ENCODE assay signal across 1 cellular context in the genomic region with DNA sequence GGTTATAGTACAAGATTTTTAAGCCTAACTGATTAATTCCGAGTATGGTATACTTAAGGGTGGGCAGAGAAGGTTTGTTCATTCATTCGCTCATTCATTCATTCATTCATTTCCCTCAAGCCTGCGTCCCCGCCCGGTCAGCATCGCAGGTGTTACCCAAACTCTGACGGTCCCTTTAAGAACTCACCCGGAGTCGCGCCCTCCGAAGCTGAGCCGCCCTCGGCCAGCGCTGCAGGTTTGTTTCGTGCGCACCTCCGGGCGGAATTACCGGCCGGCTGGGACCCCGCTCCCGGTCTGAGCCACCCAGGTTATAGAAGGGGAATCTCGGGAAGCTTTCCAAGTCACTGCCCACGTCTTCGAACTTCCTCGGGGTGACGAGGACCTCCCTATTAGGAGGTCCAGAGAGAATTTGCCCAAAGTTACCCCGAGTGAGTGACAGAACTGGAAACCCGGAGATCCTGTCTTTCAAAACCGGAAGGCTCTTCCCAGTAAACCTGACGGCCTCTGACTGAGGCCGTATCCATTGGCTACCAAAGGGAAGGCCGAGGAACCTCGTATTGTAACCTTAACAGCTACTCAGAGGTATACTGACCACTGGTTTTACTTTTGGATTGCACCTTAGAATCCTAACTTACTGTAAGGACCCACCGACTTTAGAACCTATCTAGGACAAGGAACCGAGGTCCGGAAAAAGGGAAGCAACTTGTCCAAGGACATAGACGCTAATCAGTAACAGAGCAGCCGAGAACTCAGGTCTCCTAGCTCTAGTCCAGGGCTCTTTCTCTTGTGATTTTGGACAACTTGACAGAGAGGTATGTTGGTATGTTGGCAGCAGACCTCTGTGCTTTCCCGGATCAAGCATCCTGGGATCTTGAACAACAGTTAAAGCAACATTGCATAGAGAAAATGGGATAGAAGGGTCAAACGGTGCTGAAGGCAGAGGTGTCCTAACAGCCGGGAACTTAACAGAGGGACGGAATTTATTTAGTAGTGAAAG.
A peak's percentile ranks its signal among the peaks of the same experiment; 100 is the strongest.
TF ChIP-seq lines count a peak whose summit lies in the region.

No MANE protein-coding gene starts in this region.

TF ChIP-seq in HepG2, 621 proteins besides CTCF, POLR2A, EP300 and RAD21 (continued from another document and continues in another):
- TF ChIP-seq, protein P1, sequence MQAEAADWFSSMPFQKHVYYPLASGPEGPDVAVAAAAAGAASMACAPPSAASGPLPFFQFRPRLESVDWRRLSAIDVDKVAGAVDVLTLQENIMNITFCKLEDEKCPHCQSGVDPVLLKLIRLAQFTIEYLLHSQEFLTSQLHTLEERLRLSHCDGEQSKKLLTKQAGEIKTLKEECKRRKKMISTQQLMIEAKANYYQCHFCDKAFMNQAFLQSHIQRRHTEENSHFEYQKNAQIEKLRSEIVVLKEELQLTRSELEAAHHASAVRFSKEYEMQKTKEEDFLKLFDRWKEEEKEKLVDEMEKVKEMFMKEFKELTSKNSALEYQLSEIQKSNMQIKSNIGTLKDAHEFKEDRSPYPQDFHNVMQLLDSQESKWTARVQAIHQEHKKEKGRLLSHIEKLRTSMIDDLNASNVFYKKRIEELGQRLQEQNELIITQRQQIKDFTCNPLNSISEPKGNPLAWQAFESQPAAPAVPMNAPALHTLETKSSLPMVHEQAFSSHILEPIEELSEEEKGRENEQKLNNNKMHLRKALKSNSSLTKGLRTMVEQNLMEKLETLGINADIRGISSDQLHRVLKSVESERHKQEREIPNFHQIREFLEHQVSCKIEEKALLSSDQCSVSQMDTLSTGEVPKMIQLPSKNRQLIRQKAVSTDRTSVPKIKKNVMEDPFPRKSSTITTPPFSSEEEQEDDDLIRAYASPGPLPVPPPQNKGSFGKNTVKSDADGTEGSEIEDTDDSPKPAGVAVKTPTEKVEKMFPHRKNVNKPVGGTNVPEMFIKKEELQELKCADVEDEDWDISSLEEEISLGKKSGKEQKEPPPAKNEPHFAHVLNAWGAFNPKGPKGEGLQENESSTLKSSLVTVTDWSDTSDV (CRISPR knock-in tag; IDR thresholded peaks at IDR 0.05) = no peak
- TF ChIP-seq MED8 (CRISPR knock-in tag; IDR thresholded peaks at IDR 0.05; ENCODE audit: insufficient replicate concordance) (no peak), SCMH1 (CRISPR knock-in tag; IDR thresholded peaks at IDR 0.05; ENCODE audit: borderline replicate concordance) (no peak), ZNF550 (CRISPR knock-in tag; IDR thresholded peaks at IDR 0.05; ENCODE audit: borderline replicate concordance) (no peak), HOXA5 (CRISPR knock-in tag; IDR thresholded peaks at IDR 0.05) (no peak), ATAD3A (CRISPR knock-in tag; IDR thresholded peaks at IDR 0.05) (no peak), U2AF1 (optimal IDR thresholded peaks at IDR 0.05; ENCODE audit: low read depth, low read length) (no peak), NCOA1 (CRISPR knock-in tag; IDR thresholded peaks at IDR 0.05) (no peak), ZNF256 (CRISPR knock-in tag; conservative IDR thresholded peaks at IDR 0.05) (no peak), KDM5A (IDR thresholded peaks at IDR 0.05; ENCODE audit: borderline replicate concordance, low read length) (no peak; the same call in 1 of the 2 replicates), PRPF4 (IDR thresholded peaks at IDR 0.05; ENCODE audit: low read depth, low read length, poor library complexity, severe bottlenecking) (no peak), ZNF777 (CRISPR knock-in tag; IDR thresholded peaks at IDR 0.05) (no peak; the same call in 1 of the 2 replicates), PHB2 (IDR thresholded peaks at IDR 0.05; ENCODE audit: partially characterized antibody) (no peak), AHR (CRISPR knock-in tag; IDR thresholded peaks at IDR 0.05) (0 out of 2 replicates have a peak, but pooled peaks have one; percentile 11), ZNF761 (CRISPR knock-in tag; conservative IDR thresholded peaks at IDR 0.05) (no peak), RBFOX2 (IDR thresholded peaks at IDR 0.05; ENCODE audit: low read depth, low read length) (no peak), ZNF773 (CRISPR knock-in tag; IDR thresholded peaks at IDR 0.05; ENCODE audit: borderline replicate concordance) (no peak), ZNF780A (CRISPR knock-in tag; IDR thresholded peaks at IDR 0.05) (no peak), ZFP90 (CRISPR knock-in tag; IDR thresholded peaks at IDR 0.05; ENCODE audit: borderline replicate concordance) (0 out of 2 replicates have a peak, but pooled peaks have one; percentile 50)
- TF ChIP-seq, protein P2, sequence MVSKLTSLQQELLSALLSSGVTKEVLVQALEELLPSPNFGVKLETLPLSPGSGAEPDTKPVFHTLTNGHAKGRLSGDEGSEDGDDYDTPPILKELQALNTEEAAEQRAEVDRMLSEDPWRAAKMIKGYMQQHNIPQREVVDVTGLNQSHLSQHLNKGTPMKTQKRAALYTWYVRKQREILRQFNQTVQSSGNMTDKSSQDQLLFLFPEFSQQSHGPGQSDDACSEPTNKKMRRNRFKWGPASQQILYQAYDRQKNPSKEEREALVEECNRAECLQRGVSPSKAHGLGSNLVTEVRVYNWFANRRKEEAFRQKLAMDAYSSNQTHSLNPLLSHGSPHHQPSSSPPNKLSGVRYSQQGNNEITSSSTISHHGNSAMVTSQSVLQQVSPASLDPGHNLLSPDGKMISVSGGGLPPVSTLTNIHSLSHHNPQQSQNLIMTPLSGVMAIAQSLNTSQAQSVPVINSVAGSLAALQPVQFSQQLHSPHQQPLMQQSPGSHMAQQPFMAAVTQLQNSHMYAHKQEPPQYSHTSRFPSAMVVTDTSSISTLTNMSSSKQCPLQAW (CRISPR knock-in tag; IDR thresholded peaks at IDR 0.05) = no peak
- TF ChIP-seq, protein P3, sequence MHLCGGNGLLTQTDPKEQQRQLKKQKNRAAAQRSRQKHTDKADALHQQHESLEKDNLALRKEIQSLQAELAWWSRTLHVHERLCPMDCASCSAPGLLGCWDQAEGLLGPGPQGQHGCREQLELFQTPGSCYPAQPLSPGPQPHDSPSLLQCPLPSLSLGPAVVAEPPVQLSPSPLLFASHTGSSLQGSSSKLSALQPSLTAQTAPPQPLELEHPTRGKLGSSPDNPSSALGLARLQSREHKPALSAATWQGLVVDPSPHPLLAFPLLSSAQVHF (CRISPR knock-in tag; IDR thresholded peaks at IDR 0.05) = no peak
- TF ChIP-seq, protein P4, sequence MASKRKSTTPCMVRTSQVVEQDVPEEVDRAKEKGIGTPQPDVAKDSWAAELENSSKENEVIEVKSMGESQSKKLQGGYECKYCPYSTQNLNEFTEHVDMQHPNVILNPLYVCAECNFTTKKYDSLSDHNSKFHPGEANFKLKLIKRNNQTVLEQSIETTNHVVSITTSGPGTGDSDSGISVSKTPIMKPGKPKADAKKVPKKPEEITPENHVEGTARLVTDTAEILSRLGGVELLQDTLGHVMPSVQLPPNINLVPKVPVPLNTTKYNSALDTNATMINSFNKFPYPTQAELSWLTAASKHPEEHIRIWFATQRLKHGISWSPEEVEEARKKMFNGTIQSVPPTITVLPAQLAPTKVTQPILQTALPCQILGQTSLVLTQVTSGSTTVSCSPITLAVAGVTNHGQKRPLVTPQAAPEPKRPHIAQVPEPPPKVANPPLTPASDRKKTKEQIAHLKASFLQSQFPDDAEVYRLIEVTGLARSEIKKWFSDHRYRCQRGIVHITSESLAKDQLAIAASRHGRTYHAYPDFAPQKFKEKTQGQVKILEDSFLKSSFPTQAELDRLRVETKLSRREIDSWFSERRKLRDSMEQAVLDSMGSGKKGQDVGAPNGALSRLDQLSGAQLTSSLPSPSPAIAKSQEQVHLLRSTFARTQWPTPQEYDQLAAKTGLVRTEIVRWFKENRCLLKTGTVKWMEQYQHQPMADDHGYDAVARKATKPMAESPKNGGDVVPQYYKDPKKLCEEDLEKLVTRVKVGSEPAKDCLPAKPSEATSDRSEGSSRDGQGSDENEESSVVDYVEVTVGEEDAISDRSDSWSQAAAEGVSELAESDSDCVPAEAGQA (IDR thresholded peaks at IDR 0.05; ENCODE audit: low read depth) = no peak
- TF ChIP-seq, protein P4 (CRISPR knock-in tag; IDR thresholded peaks at IDR 0.05; ENCODE audit: borderline replicate concordance) = peak; percentile 49; the same call in 1 of the 2 replicates
- TF ChIP-seq, protein P5, sequence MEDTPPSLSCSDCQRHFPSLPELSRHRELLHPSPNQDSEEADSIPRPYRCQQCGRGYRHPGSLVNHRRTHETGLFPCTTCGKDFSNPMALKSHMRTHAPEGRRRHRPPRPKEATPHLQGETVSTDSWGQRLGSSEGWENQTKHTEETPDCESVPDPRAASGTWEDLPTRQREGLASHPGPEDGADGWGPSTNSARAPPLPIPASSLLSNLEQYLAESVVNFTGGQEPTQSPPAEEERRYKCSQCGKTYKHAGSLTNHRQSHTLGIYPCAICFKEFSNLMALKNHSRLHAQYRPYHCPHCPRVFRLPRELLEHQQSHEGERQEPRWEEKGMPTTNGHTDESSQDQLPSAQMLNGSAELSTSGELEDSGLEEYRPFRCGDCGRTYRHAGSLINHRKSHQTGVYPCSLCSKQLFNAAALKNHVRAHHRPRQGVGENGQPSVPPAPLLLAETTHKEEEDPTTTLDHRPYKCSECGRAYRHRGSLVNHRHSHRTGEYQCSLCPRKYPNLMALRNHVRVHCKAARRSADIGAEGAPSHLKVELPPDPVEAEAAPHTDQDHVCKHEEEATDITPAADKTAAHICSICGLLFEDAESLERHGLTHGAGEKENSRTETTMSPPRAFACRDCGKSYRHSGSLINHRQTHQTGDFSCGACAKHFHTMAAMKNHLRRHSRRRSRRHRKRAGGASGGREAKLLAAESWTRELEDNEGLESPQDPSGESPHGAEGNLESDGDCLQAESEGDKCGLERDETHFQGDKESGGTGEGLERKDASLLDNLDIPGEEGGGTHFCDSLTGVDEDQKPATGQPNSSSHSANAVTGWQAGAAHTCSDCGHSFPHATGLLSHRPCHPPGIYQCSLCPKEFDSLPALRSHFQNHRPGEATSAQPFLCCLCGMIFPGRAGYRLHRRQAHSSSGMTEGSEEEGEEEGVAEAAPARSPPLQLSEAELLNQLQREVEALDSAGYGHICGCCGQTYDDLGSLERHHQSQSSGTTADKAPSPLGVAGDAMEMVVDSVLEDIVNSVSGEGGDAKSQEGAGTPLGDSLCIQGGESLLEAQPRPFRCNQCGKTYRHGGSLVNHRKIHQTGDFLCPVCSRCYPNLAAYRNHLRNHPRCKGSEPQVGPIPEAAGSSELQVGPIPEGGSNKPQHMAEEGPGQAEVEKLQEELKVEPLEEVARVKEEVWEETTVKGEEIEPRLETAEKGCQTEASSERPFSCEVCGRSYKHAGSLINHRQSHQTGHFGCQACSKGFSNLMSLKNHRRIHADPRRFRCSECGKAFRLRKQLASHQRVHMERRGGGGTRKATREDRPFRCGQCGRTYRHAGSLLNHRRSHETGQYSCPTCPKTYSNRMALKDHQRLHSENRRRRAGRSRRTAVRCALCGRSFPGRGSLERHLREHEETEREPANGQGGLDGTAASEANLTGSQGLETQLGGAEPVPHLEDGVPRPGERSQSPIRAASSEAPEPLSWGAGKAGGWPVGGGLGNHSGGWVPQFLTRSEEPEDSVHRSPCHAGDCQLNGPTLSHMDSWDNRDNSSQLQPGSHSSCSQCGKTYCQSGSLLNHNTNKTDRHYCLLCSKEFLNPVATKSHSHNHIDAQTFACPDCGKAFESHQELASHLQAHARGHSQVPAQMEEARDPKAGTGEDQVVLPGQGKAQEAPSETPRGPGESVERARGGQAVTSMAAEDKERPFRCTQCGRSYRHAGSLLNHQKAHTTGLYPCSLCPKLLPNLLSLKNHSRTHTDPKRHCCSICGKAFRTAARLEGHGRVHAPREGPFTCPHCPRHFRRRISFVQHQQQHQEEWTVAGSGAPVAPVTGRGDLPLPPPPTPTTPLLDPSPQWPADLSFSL (CRISPR knock-in tag; IDR thresholded peaks at IDR 0.05) = no peak
- TF ChIP-seq, protein P6, sequence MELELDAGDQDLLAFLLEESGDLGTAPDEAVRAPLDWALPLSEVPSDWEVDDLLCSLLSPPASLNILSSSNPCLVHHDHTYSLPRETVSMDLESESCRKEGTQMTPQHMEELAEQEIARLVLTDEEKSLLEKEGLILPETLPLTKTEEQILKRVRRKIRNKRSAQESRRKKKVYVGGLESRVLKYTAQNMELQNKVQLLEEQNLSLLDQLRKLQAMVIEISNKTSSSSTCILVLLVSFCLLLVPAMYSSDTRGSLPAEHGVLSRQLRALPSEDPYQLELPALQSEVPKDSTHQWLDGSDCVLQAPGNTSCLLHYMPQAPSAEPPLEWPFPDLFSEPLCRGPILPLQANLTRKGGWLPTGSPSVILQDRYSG (CRISPR knock-in tag; IDR thresholded peaks at IDR 0.05) = no peak
- TF ChIP-seq, protein P7, sequence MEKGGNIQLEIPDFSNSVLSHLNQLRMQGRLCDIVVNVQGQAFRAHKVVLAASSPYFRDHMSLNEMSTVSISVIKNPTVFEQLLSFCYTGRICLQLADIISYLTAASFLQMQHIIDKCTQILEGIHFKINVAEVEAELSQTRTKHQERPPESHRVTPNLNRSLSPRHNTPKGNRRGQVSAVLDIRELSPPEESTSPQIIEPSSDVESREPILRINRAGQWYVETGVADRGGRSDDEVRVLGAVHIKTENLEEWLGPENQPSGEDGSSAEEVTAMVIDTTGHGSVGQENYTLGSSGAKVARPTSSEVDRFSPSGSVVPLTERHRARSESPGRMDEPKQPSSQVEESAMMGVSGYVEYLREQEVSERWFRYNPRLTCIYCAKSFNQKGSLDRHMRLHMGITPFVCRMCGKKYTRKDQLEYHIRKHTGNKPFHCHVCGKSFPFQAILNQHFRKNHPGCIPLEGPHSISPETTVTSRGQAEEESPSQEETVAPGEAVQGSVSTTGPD (CRISPR knock-in tag; IDR thresholded peaks at IDR 0.05) = no peak
- TF ChIP-seq, protein P8, sequence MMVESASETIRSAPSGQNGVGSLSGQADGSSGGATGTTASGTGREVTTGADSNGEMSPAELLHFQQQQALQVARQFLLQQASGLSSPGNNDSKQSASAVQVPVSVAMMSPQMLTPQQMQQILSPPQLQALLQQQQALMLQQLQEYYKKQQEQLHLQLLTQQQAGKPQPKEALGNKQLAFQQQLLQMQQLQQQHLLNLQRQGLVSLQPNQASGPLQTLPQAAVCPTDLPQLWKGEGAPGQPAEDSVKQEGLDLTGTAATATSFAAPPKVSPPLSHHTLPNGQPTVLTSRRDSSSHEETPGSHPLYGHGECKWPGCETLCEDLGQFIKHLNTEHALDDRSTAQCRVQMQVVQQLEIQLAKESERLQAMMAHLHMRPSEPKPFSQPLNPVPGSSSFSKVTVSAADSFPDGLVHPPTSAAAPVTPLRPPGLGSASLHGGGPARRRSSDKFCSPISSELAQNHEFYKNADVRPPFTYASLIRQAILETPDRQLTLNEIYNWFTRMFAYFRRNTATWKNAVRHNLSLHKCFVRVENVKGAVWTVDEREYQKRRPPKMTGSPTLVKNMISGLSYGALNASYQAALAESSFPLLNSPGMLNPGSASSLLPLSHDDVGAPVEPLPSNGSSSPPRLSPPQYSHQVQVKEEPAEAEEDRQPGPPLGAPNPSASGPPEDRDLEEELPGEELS (CRISPR knock-in tag; IDR thresholded peaks at IDR 0.05) = no peak
